In genomic region chr15:84955089-84955848, GRCh38 we compare ENCODE assay signal across 8 cellular contexts. TPM values are rescaled to one million over a fixed set of nuclear protein-coding genes. Genes with fewer than 3 reads are reported as not detected.
A peak's percentile ranks its signal among the peaks of the same experiment; 100 is the strongest.
DNase-seq lines count a peak whose midpoint lies in the region; ATAC-seq and TF ChIP-seq lines count a peak whose summit lies in the region.

No MANE protein-coding gene starts in this region.

- H3K4me3 Mint-ChIP-seq in mesothelial cell of epicardium: peak overlapping the region; percentile 22
- peak overlapping the region; percentile 23 for H3K4me3 Mint-ChIP-seq in stimulated activated memory B cell treated with anti-CD40 and anti-IgM and Interleukin-4, amounts not matched to agents 10 μg/mL and 1 μg/mL and 100 μg/mL, for 72 hours

- no peak overlapping the region for H3K27ac Mint-ChIP-seq in mesothelial cell of epicardium
- no peak overlapping the region for H3K27ac Mint-ChIP-seq in stimulated activated memory B cell treated with anti-CD40 and anti-IgM and Interleukin-4, amounts not matched to agents 10 μg/mL and 1 μg/mL and 100 μg/mL, for 72 hours

- H3K27ac ChIP-seq in 22Rv1: no peak overlapping the region
- H3K27ac ChIP-seq in effector memory CD4-positive, alpha-beta T cell (ENCODE audit: insufficient read depth, low read length, poor library complexity, severe bottlenecking): no peak overlapping the region

- TF ChIP-seq CTCF in 22Rv1 (IDR thresholded peaks at IDR 0.05) (peak; percentile 88), GM12873 (IDR thresholded peaks at IDR 0.05; ENCODE audit: insufficient read depth, low read depth, low read length, missing control alignments) (peak; percentile 83), mesothelial cell of epicardium (IDR thresholded peaks at IDR 0.05; ENCODE audit: unreplicated experiment) (peak; percentile 61)

- peaks cover 19% of the 10 kb centered on the region for H3K4me1 Mint-ChIP-seq in mesothelial cell of epicardium
- H3K4me1 Mint-ChIP-seq in stimulated activated memory B cell treated with anti-CD40 and anti-IgM and Interleukin-4, amounts not matched to agents 10 μg/mL and 1 μg/mL and 100 μg/mL, for 72 hours: peaks cover 17% of the 10 kb centered on the region

- H3K36me3 ChIP-seq in effector memory CD4-positive, alpha-beta T cell (ENCODE audit: control insufficient read depth, insufficient read depth, low read length): no peaks in the 10 kb centered on the region

- DNase-seq in NCI-H2171 (lab: John Stamatoyannopoulos, UW) (peak; percentile 40), mesothelial cell of epicardium (ENCODE audit: low spot score in 2 of 2, unreplicated experiment in 2 of 2) (peak in 1 of 2 experiments; percentile 74)
- DNase-seq in activated CD4-positive, alpha-beta T cell treated with anti-CD3 and anti-CD28 coated beads, Interleukin-2, amount 50 U/mL, for 48 hours: peak; percentile 42 to 55
- DNase-seq in effector memory CD4-positive, alpha-beta T cell: peak; percentile 6 to 36 (median 20)

- H3K9me3 ChIP-seq in effector memory CD4-positive, alpha-beta T cell (ENCODE audit: control insufficient read depth, low read length): no peaks in the 10 kb centered on the region

- ATAC-seq in stimulated activated memory B cell treated with anti-CD40 and anti-IgM and Interleukin-4, amounts not matched to agents 10 μg/mL and 1 μg/mL and 100 μg/mL, for 72 hours: peak; percentile 64
- ATAC-seq in GM19467 (IDR thresholded peaks at IDR 0.05; ENCODE audit: unreplicated experiment): no peak

- peaks cover 7% of the 10 kb centered on the region for H3K9me3 Mint-ChIP-seq in mesothelial cell of epicardium
- no peaks in the 10 kb centered on the region for H3K9me3 Mint-ChIP-seq in stimulated activated memory B cell treated with anti-CD40 and anti-IgM and Interleukin-4, amounts not matched to agents 10 μg/mL and 1 μg/mL and 100 μg/mL, for 72 hours

- no peaks in the 10 kb centered on the region for H3K27me3 Mint-ChIP-seq in mesothelial cell of epicardium (ENCODE audit: low read depth)
- peaks cover 33% of the 10 kb centered on the region for H3K27me3 Mint-ChIP-seq in stimulated activated memory B cell treated with anti-CD40 and anti-IgM and Interleukin-4, amounts not matched to agents 10 μg/mL and 1 μg/mL and 100 μg/mL, for 72 hours

- H3K4me1 ChIP-seq in effector memory CD4-positive, alpha-beta T cell (ENCODE audit: control insufficient read depth, insufficient read depth, low read length, poor library complexity, severe bottlenecking): no peaks in the 10 kb centered on the region

- no peak overlapping the region for H3K4me3 ChIP-seq in effector memory CD4-positive, alpha-beta T cell (ENCODE audit: insufficient read depth, low read depth, low read length, poor library complexity, severe bottlenecking)

- no peaks in the 10 kb centered on the region for H3K27me3 ChIP-seq in effector memory CD4-positive, alpha-beta T cell (replicated peaks; ENCODE audit: control insufficient read depth, insufficient read depth, low read length, poor library complexity, severe bottlenecking)

- H3K36me3 Mint-ChIP-seq in mesothelial cell of epicardium: no peaks in the 10 kb centered on the region
- no peaks in the 10 kb centered on the region for H3K36me3 Mint-ChIP-seq in stimulated activated memory B cell treated with anti-CD40 and anti-IgM and Interleukin-4, amounts not matched to agents 10 μg/mL and 1 μg/mL and 100 μg/mL, for 72 hours

RNA-seq across cellular contexts. Expression of gene PDE8A, which starts 26.4 kb away (rescaled TPM):
- 33.5 to 38.4 TPM (median 36.7 TPM) in 3 replicates for total RNA-seq in mesothelial cell of epicardium
